Comparison of ENCODE assay signal across 21 cellular contexts in the genomic region with DNA sequence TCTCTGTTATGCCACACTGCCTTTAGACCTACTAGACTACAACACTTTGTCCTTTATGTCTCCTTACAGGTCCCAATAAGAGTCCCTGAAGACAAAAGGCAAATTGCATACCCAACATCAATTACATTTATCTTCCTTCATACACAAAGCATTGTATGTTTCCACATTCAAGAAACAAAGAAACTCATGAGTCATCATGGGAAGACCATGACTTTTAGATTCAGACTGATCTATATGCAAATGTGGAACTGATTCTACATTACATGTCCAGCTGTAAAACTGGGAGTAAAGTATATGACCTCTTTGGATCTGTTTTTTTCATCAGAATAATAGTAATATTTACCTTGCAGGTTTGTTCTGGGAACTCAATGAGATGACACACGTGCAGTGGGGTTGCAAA. TPM values are rescaled to one million over a fixed set of nuclear protein-coding genes. Genes with fewer than 3 reads are reported as not detected.
A peak's percentile ranks its signal among the peaks of the same experiment; 100 is the strongest.
DNase-seq lines count a peak whose midpoint lies in the region; ATAC-seq, FAIRE-seq and TF ChIP-seq lines count a peak whose summit lies in the region.
"Had no signal": no experiment of that assay in that cellular context is flagged by ENCODE, and none has a peak within 500 bp of the region (broad histone marks: within the 10 kb centered on the region; RNA-seq: fewer than 3 reads in every experiment).

No MANE protein-coding gene starts in this region.

- 28% methylated on average over 1 of the region's 1 CpG for WGBS in A549 (ENCODE audit: missing lambda C conversion rate)

- no peak for TF ChIP-seq RAD21 in A549 (conservative IDR thresholded peaks at IDR 0.05 in 1 of 2, IDR thresholded peaks at IDR 0.05 in 1 of 2)

- TF ChIP-seq POLR2A in A549 (IDR thresholded peaks at IDR 0.05; ENCODE audit: low read length), result no peak

- TF ChIP-seq CTCF in A549 (IDR thresholded peaks at IDR 0.05) (no peak), fibroblast of mammary gland (conservative IDR thresholded peaks at IDR 0.05; ENCODE audit: control insufficient read depth, insufficient read depth, low read depth, low read length) (no peak)

- no peak for TF ChIP-seq EP300 in A549 (IDR thresholded peaks at IDR 0.05)

- peaks cover 23% of the 10 kb centered on the region for H3K4me1 ChIP-seq in A549
- H3K4me1 ChIP-seq: BE2C had no signal

- no peak overlapping the region for H3K27ac ChIP-seq in A549
- H3K27ac ChIP-seq: HL-60, SJSA1 had no signal

- FAIRE-seq in A549 (lab: Jason Lieb, UNC), result no peak
- FAIRE-seq: GM18507, H1 had no signal

- H3K4me3 ChIP-seq in A549 (no peak overlapping the region), fibroblast of mammary gland (ENCODE audit: control insufficient read depth, low read depth, low read length) (no peak overlapping the region)
- H3K4me3 ChIP-seq: SJSA1 had no signal

- ATAC-seq in A549 (no peak), GM18517 (IDR thresholded peaks at IDR 0.05; ENCODE audit: unreplicated experiment) (no peak), HG03565 (IDR thresholded peaks at IDR 0.05; ENCODE audit: unreplicated experiment) (no peak), GM18498 (IDR thresholded peaks at IDR 0.05; ENCODE audit: unreplicated experiment) (no peak), HG03039 (IDR thresholded peaks at IDR 0.05; ENCODE audit: unreplicated experiment) (no peak)
- ATAC-seq: PC-3, T-cell had no signal

- no peaks in the 10 kb centered on the region for H3K9me3 ChIP-seq in A549
- H3K9me3 ChIP-seq: BE2C, SJSA1 had no signal

- POLR2A ChIA-PET in A549 (lab: Yijun Ruan, JAX), result no interaction called here

- no peak for DNase-seq in A549 (ENCODE audit: low read depth in 1 of 2, low spot score in 1 of 2)
- peak; percentile 19 for DNase-seq in CD1c-positive myeloid dendritic cell (ENCODE audit: extremely low spot score)
- DNase-seq in OCI-M1 (lab: John Stamatoyannopoulos, UW), result peak; percentile 39
- peak; percentile 7 for DNase-seq in fibroblast of mammary gland (ENCODE audit: low read depth)
- DNase-seq: BE2C, HCEC 1CT, Kasumi-1, NCI-H1694 treated with DMSO at 0.1 percent for 48 hours, NCI-H2081 treated with DMSO at 0.1 percent for 48 hours, NCI-H524, NCI-H774, PC-3, T-cell had no signal

- no peak overlapping the region for H3K4me2 ChIP-seq in A549

- CTCF ChIA-PET in A549 (lab: Yijun Ruan, JAX), result no interaction called here

TF ChIP-seq in A549, 52 proteins besides CTCF, POLR2A, EP300 and RAD21:
- no peak for TF ChIP-seq MAFK (IDR thresholded peaks at IDR 0.05; ENCODE audit: partially characterized antibody)
- TF ChIP-seq ESRRA (IDR thresholded peaks at IDR 0.05; ENCODE audit: borderline replicate concordance, low read length), result no peak
- no peak for TF ChIP-seq HEYL (CRISPR knock-in tag; IDR thresholded peaks at IDR 0.05)
- no peak for TF ChIP-seq TP53 (CRISPR knock-in tag; IDR thresholded peaks at IDR 0.05)
- TF ChIP-seq SREBF2 (IDR thresholded peaks at IDR 0.05), result no peak
- TF ChIP-seq RNF2 (IDR thresholded peaks at IDR 0.05; ENCODE audit: borderline replicate concordance, low read depth), result no peak
- TF ChIP-seq JUNB (IDR thresholded peaks at IDR 0.05), result no peak
- TF ChIP-seq FOSL2 (IDR thresholded peaks at IDR 0.05), result no peak
- TF ChIP-seq FOSL2 (CRISPR knock-in tag; IDR thresholded peaks at IDR 0.05), result peak; percentile 28; the same call in 1 of the 2 replicates
TF ChIP-seq in A549: peak in this region for 1.

RNA-seq across cellular contexts. Expression of a gene that starts 25.2 kb away (rescaled TPM):
- 5.5 and 7.0 TPM in 2 replicates for polyA plus RNA-seq in A549 (2011; rRNA removed)
- 0.80 and 1.1 TPM in 2 replicates for polyA plus RNA-seq in A549 (2012; cell fraction: cytosol; rRNA removed)
- 0.23 and 0.24 TPM in 2 replicates for polyA plus RNA-seq in A549 (2012; cell fraction: nucleus; rRNA removed)
- 1.5 to 3.0 TPM (median 1.8 TPM) in 3 replicates for polyA plus RNA-seq in A549 (2017; fragmentation: RNase III; extraction: RNeasy Plus Mini Kit Qiagen cat#74134 plus additional on column Dnase treatment)
- polyA minus RNA-seq in A549 (2011; rRNA and poly(A)+ RNA removed), result 0.88 and 1.1 TPM in 2 replicates

Comparison
In these comparisons a context has a peak if more than half of its experiments do, and no peak if none do; other contexts are left out.
1. DNase-seq: peak in CD1c-positive myeloid dendritic cell (single experiment), OCI-M1 (single experiment) and fibroblast of mammary gland (single experiment); none in A549 (0 of 2).